Comparison of ENCODE assay signal across 3 cellular contexts in the genomic region with DNA sequence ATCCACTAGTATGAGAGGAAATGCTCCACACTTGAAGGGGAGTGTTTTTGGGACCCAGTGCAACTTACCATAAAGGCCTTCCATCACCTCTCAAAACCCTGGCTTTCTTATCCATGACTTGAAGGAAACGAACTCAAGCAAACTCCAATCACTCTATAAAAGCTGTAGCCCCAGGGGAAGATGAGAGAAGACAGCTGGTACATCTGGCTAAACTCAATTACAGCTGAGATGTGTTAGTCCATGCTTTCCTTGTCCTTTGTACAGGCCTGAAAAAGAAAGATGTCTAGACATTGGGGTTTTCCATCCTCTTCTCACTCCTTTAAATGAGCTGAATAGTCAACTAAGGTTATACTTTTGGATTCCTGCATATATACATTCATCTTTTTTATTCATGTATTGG.
"Had no signal": no experiment of that assay in that cellular context is flagged by ENCODE, and none has a peak within 500 bp of the region (broad histone marks: within the 10 kb centered on the region; RNA-seq: fewer than 3 reads in every experiment).

No MANE protein-coding gene starts in this region.

- DNase-seq: GDM1, GF-D8 had no signal

- H3K4me3 ChIP-seq: GM12878 had no signal
